In the genomic region with DNA sequence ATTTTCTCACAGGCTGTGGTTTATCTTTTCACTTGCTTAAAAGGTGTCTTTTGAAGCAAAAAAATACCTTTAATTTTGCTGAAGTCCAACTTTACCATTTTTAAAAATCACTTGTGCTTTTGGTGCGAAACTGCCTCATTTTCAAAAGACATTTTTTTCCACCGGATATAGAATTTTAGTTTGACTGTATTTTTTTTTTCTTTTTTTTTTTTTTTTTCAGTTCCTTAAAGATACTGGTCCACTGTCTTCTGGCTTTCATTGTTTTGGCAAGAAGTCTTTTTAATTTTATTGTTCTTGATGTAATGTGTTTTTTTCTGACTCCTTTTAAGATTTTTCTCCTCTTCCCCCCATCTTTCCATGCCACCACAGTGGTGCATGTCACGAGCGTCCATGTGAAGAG, we compare ENCODE assay signal across 15 cellular contexts.
DNase-seq lines count a peak whose midpoint lies in the region; ATAC-seq and TF ChIP-seq lines count a peak whose summit lies in the region.
"Had no signal": no experiment of that assay in that cellular context is flagged by ENCODE, and none has a peak within 500 bp of the region (broad histone marks: within the 10 kb centered on the region; RNA-seq: fewer than 3 reads in every experiment).

No MANE protein-coding gene starts in this region.

- H3K27ac Mint-ChIP-seq in activated naive CD4-positive, alpha-beta T cell treated with anti-CD3 and anti-CD28 coated beads, Interleukin-2, amount 50 U/mL, for 24 hours = no peak overlapping the region
- H3K27ac Mint-ChIP-seq in endodermal cell (peak overlapping the region; percentile 23), nephron progenitor cell (no peak overlapping the region)

- H3K9me3 Mint-ChIP-seq in activated naive CD4-positive, alpha-beta T cell treated with anti-CD3 and anti-CD28 coated beads, Interleukin-2, amount 50 U/mL, for 24 hours = no peaks in the 10 kb centered on the region
- no peaks in the 10 kb centered on the region for H3K9me3 Mint-ChIP-seq in endodermal cell
- H3K9me3 Mint-ChIP-seq in nephron progenitor cell = no peaks in the 10 kb centered on the region

- H3K9me3 ChIP-seq in SK-N-MC (ENCODE audit: low read depth, low read length) (no peaks in the 10 kb centered on the region), endodermal cell (ENCODE audit: control insufficient read depth, low read length) (no peaks in the 10 kb centered on the region)
- H3K9me3 ChIP-seq: gastrocnemius medialis, vagina had no signal

- WGBS in endodermal cell (ENCODE audit: insufficient coverage in 1 of 2, insufficient read length in 1 of 2), 2 experiments = 100% methylated on average over 3 of the region's 4 CpGs; no CpG with 5 or more reads in 1 of the 2 experiments

- no peaks in the 10 kb centered on the region for H3K27me3 ChIP-seq in endodermal cell (ENCODE audit: control insufficient read depth, insufficient read depth, low read length, poor library complexity, severe bottlenecking)
- H3K27me3 ChIP-seq: gastrocnemius medialis, vagina had no signal

- H3K4me3 Mint-ChIP-seq in activated naive CD4-positive, alpha-beta T cell treated with anti-CD3 and anti-CD28 coated beads, Interleukin-2, amount 50 U/mL, for 24 hours = peak overlapping the region; percentile 69
- H3K4me3 Mint-ChIP-seq in endodermal cell (no peak overlapping the region), nephron progenitor cell (no peak overlapping the region)

- no peaks in the 10 kb centered on the region for H3K27me3 Mint-ChIP-seq in activated naive CD4-positive, alpha-beta T cell treated with anti-CD3 and anti-CD28 coated beads, Interleukin-2, amount 50 U/mL, for 24 hours
- no peaks in the 10 kb centered on the region for H3K27me3 Mint-ChIP-seq in endodermal cell (ENCODE audit: insufficient read depth)
- no peaks in the 10 kb centered on the region for H3K27me3 Mint-ChIP-seq in nephron progenitor cell (ENCODE audit: low read depth, poor library complexity)

- H3K4me3 ChIP-seq in SK-N-MC = no peak overlapping the region
- H3K4me3 ChIP-seq in endodermal cell (ENCODE audit: low read length) = no peak overlapping the region

- 0 out of 2 replicates have a peak overlapping the region, but pooled peaks have one; percentile 93 for H3K27ac ChIP-seq in SK-N-MC
- H3K27ac ChIP-seq in endodermal cell (ENCODE audit: low read depth, low read length) = no peak overlapping the region
- H3K27ac ChIP-seq: vagina, VCaP had no signal

- H3K9ac ChIP-seq in SK-N-MC (ENCODE audit: insufficient read length) (no peak overlapping the region), endodermal cell (ENCODE audit: extremely low read depth, low read length, poor library complexity, severe bottlenecking) (no peak overlapping the region)

- no peak for ATAC-seq in esophagus mucosa
- ATAC-seq: gastrocnemius medialis had no signal

- peaks cover 3% of the 10 kb centered on the region for H3K36me3 Mint-ChIP-seq in activated naive CD4-positive, alpha-beta T cell treated with anti-CD3 and anti-CD28 coated beads, Interleukin-2, amount 50 U/mL, for 24 hours
- no peaks in the 10 kb centered on the region for H3K36me3 Mint-ChIP-seq in endodermal cell (ENCODE audit: low read depth)
- no peaks in the 10 kb centered on the region for H3K36me3 Mint-ChIP-seq in nephron progenitor cell (ENCODE audit: low read depth)

- DNase-seq in activated naive CD4-positive, alpha-beta T cell treated with Interleukin-2 at 50 U/mL for 16 hours = no peak
- DNase-seq in SK-N-MC (ENCODE audit: low read depth, low spot score) (no peak), endodermal cell (no peak), NCI-H2227 (lab: John Stamatoyannopoulos, UW; ENCODE audit: unreplicated experiment) (no peak), nephron progenitor cell (no peak)
- no peak for DNase-seq in stimulated activated CD4-positive, alpha-beta T cell treated with anti-CD3 and anti-CD28 coated beads, Interleukin-4, amount 100 ng/mL, for 4 hours
- DNase-seq: gastrocnemius medialis; GOT3; MM.1S; NCI-H2081 treated with DMSO at 0.1 percent for 48 hours; stimulated activated CD4-positive, alpha-beta T cell treated with anti-CD3 and anti-CD28 coated beads, Interleukin-12 subunit alpha, Interleukin-12 subunit beta, amount 100 ng/mL, for 4 hours had no signal

- H3K36me3 ChIP-seq in SK-N-MC (ENCODE audit: insufficient read depth, low read length) (no peaks in the 10 kb centered on the region), endodermal cell (ENCODE audit: control insufficient read depth, insufficient read depth, low read length) (no peaks in the 10 kb centered on the region)
- H3K36me3 ChIP-seq: gastrocnemius medialis, vagina had no signal

- no peaks in the 10 kb centered on the region for H3K4me1 ChIP-seq in endodermal cell (ENCODE audit: control insufficient read depth, insufficient read depth, low read length)

- H3K4me1 Mint-ChIP-seq in activated naive CD4-positive, alpha-beta T cell treated with anti-CD3 and anti-CD28 coated beads, Interleukin-2, amount 50 U/mL, for 24 hours = peaks cover 92% of the 10 kb centered on the region
- H3K4me1 Mint-ChIP-seq in endodermal cell = peaks cover 28% of the 10 kb centered on the region
- H3K4me1 Mint-ChIP-seq in nephron progenitor cell = peaks cover 89% of the 10 kb centered on the region

- no peak for TF ChIP-seq CTCF in endodermal cell (conservative IDR thresholded peaks at IDR 0.05)
- TF ChIP-seq CTCF in nephron progenitor cell (IDR thresholded peaks at IDR 0.05) = no peak
